ENCODE assay signal across 23 cellular contexts in the genomic region with DNA sequence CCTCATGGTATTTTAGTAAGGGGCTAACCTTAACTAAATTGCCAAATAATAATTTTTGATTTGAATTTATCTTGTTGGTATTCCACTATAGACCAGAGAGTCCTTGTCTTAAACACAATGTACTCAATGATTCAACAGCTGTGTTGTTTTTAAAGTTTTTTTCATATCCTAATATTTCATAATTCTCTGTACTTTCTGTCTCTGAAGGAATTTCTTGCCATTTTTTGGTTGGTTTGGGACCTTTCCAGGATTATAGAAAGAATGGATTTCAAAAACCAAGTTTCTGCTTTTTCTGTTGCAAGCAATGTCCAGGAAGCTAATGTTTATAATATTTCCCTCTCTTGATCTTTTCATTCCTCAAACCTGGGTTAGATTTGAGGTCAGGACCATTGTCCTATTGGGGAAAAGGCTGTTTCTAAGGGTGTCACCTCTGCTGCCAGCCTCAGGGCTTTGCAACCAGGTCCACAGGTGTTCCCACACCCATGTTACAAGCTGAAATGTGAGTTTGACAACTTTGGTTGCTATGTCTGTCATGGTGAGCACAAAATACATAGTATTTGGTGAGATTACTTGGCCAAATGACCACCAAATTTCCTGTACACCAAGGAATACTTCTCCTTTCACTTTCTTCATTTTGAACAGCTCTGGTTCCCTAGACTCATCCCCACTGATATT.
"Had no signal": no experiment of that assay in that cellular context is flagged by ENCODE, and none has a peak within 500 bp of the region (broad histone marks: within the 10 kb centered on the region; RNA-seq: fewer than 3 reads in every experiment).

No MANE protein-coding gene starts in this region.

- H3K4me1 Mint-ChIP-seq: naive B cell; stimulated activated effector memory CD8-positive, alpha-beta T cell treated with anti-CD3 and anti-CD28 coated beads, Interleukin-12 subunit alpha, Interleukin-12 subunit beta, amount 100 ng/mL, for 72 hours; T-cell had no signal

- H3K9me3 Mint-ChIP-seq: activated T-cell treated with anti-CD3 and anti-CD28 coated beads, Interleukin-2, amount 50 U/mL, for 72 hours; stimulated activated effector memory CD8-positive, alpha-beta T cell treated with anti-CD3 and anti-CD28 coated beads, Interleukin-12 subunit alpha, Interleukin-12 subunit beta, amount 100 ng/mL, for 72 hours; T-cell had no signal

- H3K27me3 ChIP-seq: adrenal gland, breast epithelium, foreskin keratinocyte, ovary, right lobe of liver, thyroid gland had no signal

- H3K27ac Mint-ChIP-seq: activated T-cell treated with anti-CD3 and anti-CD28 coated beads, Interleukin-2, amount 50 U/mL, for 72 hours; naive B cell; stimulated activated effector memory CD8-positive, alpha-beta T cell treated with anti-CD3 and anti-CD28 coated beads, Interleukin-12 subunit alpha, Interleukin-12 subunit beta, amount 100 ng/mL, for 72 hours; T-cell had no signal

- ATAC-seq: activated CD4-positive, CD25-positive, alpha-beta regulatory T cell treated with anti-CD3 and anti-CD28 coated beads, Interleukin-2, amount 50 U/mL, for 24 hours; activated T-cell treated with anti-CD3 and anti-CD28 coated beads, Interleukin-2, amount 50 U/mL, for 72 hours; foreskin keratinocyte; left lobe of liver; mucosa of descending colon; psoas muscle; stimulated activated effector memory CD8-positive, alpha-beta T cell treated with anti-CD3 and anti-CD28 coated beads, Interleukin-12 subunit alpha, Interleukin-12 subunit beta, amount 100 ng/mL, for 72 hours; T-cell had no signal

- H3K36me3 ChIP-seq: adrenal gland, breast epithelium, ovary, right lobe of liver, thyroid gland had no signal

- H3K27me3 Mint-ChIP-seq: naive B cell had no signal

- H3K36me3 Mint-ChIP-seq: naive B cell; stimulated activated effector memory CD8-positive, alpha-beta T cell treated with anti-CD3 and anti-CD28 coated beads, Interleukin-12 subunit alpha, Interleukin-12 subunit beta, amount 100 ng/mL, for 72 hours; T-cell had no signal

- H3K9me3 ChIP-seq: adrenal gland, breast epithelium, mucosa of descending colon, ovary, psoas muscle, right lobe of liver, thyroid gland had no signal

- H3K4me3 Mint-ChIP-seq: activated T-cell treated with anti-CD3 and anti-CD28 coated beads, Interleukin-2, amount 50 U/mL, for 72 hours; naive B cell; neural crest cell; stimulated activated effector memory CD8-positive, alpha-beta T cell treated with anti-CD3 and anti-CD28 coated beads, Interleukin-12 subunit alpha, Interleukin-12 subunit beta, amount 100 ng/mL, for 72 hours; T-cell had no signal

- H3K4me1 ChIP-seq: adrenal gland, breast epithelium, foreskin keratinocyte, right lobe of liver, thyroid gland had no signal

- DNase-seq: activated CD4-positive, alpha-beta T cell treated with anti-CD3 and anti-CD28 coated beads, Interleukin-2, amount 50 U/mL, for 1 hour; activated effector memory CD4-positive, alpha-beta T cell treated with anti-CD3 and anti-CD28 coated beads, Interleukin-2, amount 50 U/mL, for 16 hours; activated naive CD4-positive, alpha-beta T cell treated with anti-CD3 and anti-CD28 coated beads, Interleukin-2, amount 50 U/mL, for 16 hours; activated T-cell treated with anti-CD3 and anti-CD28 coated beads, Interleukin-2, amount 50 U/mL, for 72 hours; adrenal gland; cerebellar nuclear complex; effector CD4-positive, alpha-beta T cell; foreskin keratinocyte; mesenchymal stem cell; mucosa of descending colon; naive B cell; ovary; psoas muscle; right lobe of liver; stimulated activated CD4-positive, alpha-beta T cell treated with anti-CD3 and anti-CD28 coated beads, Interleukin-4, amount 100 ng/mL, for 24 hours; T-cell; thyroid gland had no signal

- H3K27ac ChIP-seq: foreskin keratinocyte, ovary, psoas muscle, right lobe of liver, SK-N-MC, thyroid gland had no signal

- H3K4me3 ChIP-seq: adrenal gland, breast epithelium, mucosa of descending colon, ovary, psoas muscle, right lobe of liver, SK-N-MC, thyroid gland had no signal
